1 cellular context compared by ENCODE assay signal in genomic region chr2:171553236-171553635, GRCh38.
A peak's percentile ranks its signal among the peaks of the same experiment; 100 is the strongest.
TF ChIP-seq lines count a peak whose summit lies in the region.

No MANE protein-coding gene starts in this region.

TF ChIP-seq in HepG2, 621 proteins besides CTCF, POLR2A, EP300 and RAD21 (continued from another document):
- TF ChIP-seq PRDM10 (CRISPR knock-in tag; IDR thresholded peaks at IDR 0.05; ENCODE audit: low read depth) (peak; percentile 52; the same call in 1 of the 2 replicates), CSRNP2 (CRISPR knock-in tag; conservative IDR thresholded peaks at IDR 0.05; ENCODE audit: low read depth) (no peak), CEBPB (IDR thresholded peaks at IDR 0.05; ENCODE audit: borderline replicate concordance, low read depth, low read length) (peak; percentile 74), ZNF746 (CRISPR knock-in tag; IDR thresholded peaks at IDR 0.05) (no peak), ZFP36 (IDR thresholded peaks at IDR 0.05; ENCODE audit: borderline replicate concordance, low read depth, low read length, partially characterized antibody) (no peak), FOXA1 (IDR thresholded peaks at IDR 0.05) (no peak), FOXA1 (CRISPR knock-in tag; IDR thresholded peaks at IDR 0.05) (peak; percentile 35; the same call in 1 of the 2 replicates)
